31 cellular contexts compared by ENCODE assay signal in genomic region chr11:118535261-118535660, GRCh38. TPM values are rescaled to one million over a fixed set of nuclear protein-coding genes. Genes with fewer than 3 reads are reported as not detected.
"Had no signal": no experiment of that assay in that cellular context is flagged by ENCODE, and none has a peak within 500 bp of the region (broad histone marks: within the 10 kb centered on the region; RNA-seq: fewer than 3 reads in every experiment).

No MANE protein-coding gene starts in this region.

- ATAC-seq: activated CD8-positive, alpha-beta T cell treated with anti-CD3 and anti-CD28 coated beads for 36 hours; activated T-cell treated with anti-CD3 and anti-CD28 coated beads, Interleukin-2, amount 50 U/mL, for 72 hours; activated T-helper 17 cell treated with anti-CD3 and anti-CD28 coated beads, Interleukin-2, amount 50 U/mL, for 72 hours had no signal

- H3K36me3 ChIP-seq: SJSA1 had no signal

- H3K4me3 Mint-ChIP-seq: activated CD4-positive, alpha-beta T cell treated with anti-CD3 and anti-CD28 coated beads, Interleukin-2, amount 10 ng/mL, durations not matched to agents 24 days and 14 days; activated CD8-positive, alpha-beta T cell treated with anti-CD3 and anti-CD28 coated beads for 36 hours; activated naive CD8-positive, alpha-beta T cell treated with anti-CD3 and anti-CD28 coated beads for 36 hours; activated T-cell treated with anti-CD3 and anti-CD28 coated beads, Interleukin-2, amount 50 U/mL, for 72 hours; activated T-helper 17 cell treated with anti-CD3 and anti-CD28 coated beads, Interleukin-2, amount 50 U/mL, for 72 hours; T-helper 1 cell treated with Interleukin-12 subunit alpha and Interleukin-12 subunit beta and Interleukin-4 antibody, amounts not matched to agents 30 μg/mL and 1 μg/mL, for 36 hours; T-helper 2 cell treated with Interferon-gamma antibody and Interleukin-4, amounts not matched to agents 5 μg/mL and 100 μg/mL, for 36 hours had no signal

- H3K27me3 Mint-ChIP-seq: activated CD4-positive, alpha-beta T cell treated with anti-CD3 and anti-CD28 coated beads, Interleukin-2, amount 10 ng/mL, durations not matched to agents 24 days and 14 days; activated CD8-positive, alpha-beta T cell treated with anti-CD3 and anti-CD28 coated beads for 36 hours; activated naive CD8-positive, alpha-beta T cell treated with anti-CD3 and anti-CD28 coated beads for 36 hours; activated T-helper 17 cell treated with anti-CD3 and anti-CD28 coated beads, Interleukin-2, amount 50 U/mL, for 72 hours had no signal

- H3K4me2 ChIP-seq: KMS-11, SK-N-SH had no signal

- H3K9me3 Mint-ChIP-seq: activated CD4-positive, alpha-beta T cell treated with anti-CD3 and anti-CD28 coated beads, Interleukin-2, amount 10 ng/mL, durations not matched to agents 24 days and 14 days; activated CD8-positive, alpha-beta T cell treated with anti-CD3 and anti-CD28 coated beads for 36 hours; activated naive CD8-positive, alpha-beta T cell treated with anti-CD3 and anti-CD28 coated beads for 36 hours; activated T-cell treated with anti-CD3 and anti-CD28 coated beads, Interleukin-2, amount 50 U/mL, for 72 hours; activated T-helper 17 cell treated with anti-CD3 and anti-CD28 coated beads, Interleukin-2, amount 50 U/mL, for 72 hours; T-helper 1 cell treated with Interleukin-12 subunit alpha and Interleukin-12 subunit beta and Interleukin-4 antibody, amounts not matched to agents 30 μg/mL and 1 μg/mL, for 36 hours; T-helper 2 cell treated with Interferon-gamma antibody and Interleukin-4, amounts not matched to agents 5 μg/mL and 100 μg/mL, for 36 hours had no signal

- H3K27ac ChIP-seq: KMS-11, SJSA1 had no signal

- H3K27me3 ChIP-seq: Peyer's patch, SJSA1 had no signal

- DNase-seq: activated CD4-positive, alpha-beta T cell treated with anti-CD3 and anti-CD28 coated beads, Interleukin-2, amount 10 ng/mL, durations not matched to agents 24 days and 14 days; activated CD4-positive, alpha-beta T cell treated with anti-CD3 and anti-CD28 coated beads, Interleukin-2, amount 50 U/mL, for 4 hours; activated CD8-positive, alpha-beta T cell treated with anti-CD3 and anti-CD28 coated beads for 36 hours; activated effector memory CD4-positive, alpha-beta T cell treated with anti-CD3 and anti-CD28 coated beads, Interleukin-2, amount 50 U/mL, for 16 hours; activated naive CD4-positive, alpha-beta T cell; activated naive CD4-positive, alpha-beta T cell treated with anti-CD3 and anti-CD28 coated beads, Interleukin-2, amount 50 U/mL, for 16 hours; activated naive CD8-positive, alpha-beta T cell treated with anti-CD3 and anti-CD28 coated beads for 36 hours; activated T-cell treated with anti-CD3 and anti-CD28 coated beads, Interleukin-2, amount 50 U/mL, for 1 hour; activated T-cell treated with anti-CD3 and anti-CD28 coated beads, Interleukin-2, amount 50 U/mL, for 72 hours; amniotic stem cell; aorta; MM.1S; MV-4-11; NCI-H1092 treated with DMSO at 0.1 percent for 48 hours; NCI-H1417; NCI-H146; NCI-H187; NCI-H2029 treated with DMSO at 0.1 percent for 48 hours; NCI-H2107; NCI-H2171; NCI-H510A; NCI-H69; Peyer's patch; RPMI8226; SHP77 treated with DMSO at 0.1 percent for 48 hours; SK-N-SH had no signal

- H3K9me3 ChIP-seq: Peyer's patch, SK-N-SH had no signal

- H3K27ac Mint-ChIP-seq: activated CD4-positive, alpha-beta T cell treated with anti-CD3 and anti-CD28 coated beads, Interleukin-2, amount 10 ng/mL, durations not matched to agents 24 days and 14 days; activated CD8-positive, alpha-beta T cell treated with anti-CD3 and anti-CD28 coated beads for 36 hours; activated naive CD8-positive, alpha-beta T cell treated with anti-CD3 and anti-CD28 coated beads for 36 hours; activated T-cell treated with anti-CD3 and anti-CD28 coated beads, Interleukin-2, amount 50 U/mL, for 72 hours; activated T-helper 17 cell treated with anti-CD3 and anti-CD28 coated beads, Interleukin-2, amount 50 U/mL, for 72 hours; T-helper 1 cell treated with Interleukin-12 subunit alpha and Interleukin-12 subunit beta and Interleukin-4 antibody, amounts not matched to agents 30 μg/mL and 1 μg/mL, for 36 hours; T-helper 2 cell treated with Interferon-gamma antibody and Interleukin-4, amounts not matched to agents 5 μg/mL and 100 μg/mL, for 36 hours had no signal

- H3K36me3 Mint-ChIP-seq: activated naive CD8-positive, alpha-beta T cell treated with anti-CD3 and anti-CD28 coated beads for 36 hours had no signal

- H3K4me3 ChIP-seq: SJSA1 had no signal

- H3K9ac ChIP-seq: KMS-11, SK-N-SH had no signal

RNA-seq across cellular contexts. Expression of gene TTC36, which starts 8.0 kb away (rescaled TPM):
- total RNA-seq: SJSA1 had no signal
